23 cellular contexts compared by ENCODE assay signal in the genomic region with DNA sequence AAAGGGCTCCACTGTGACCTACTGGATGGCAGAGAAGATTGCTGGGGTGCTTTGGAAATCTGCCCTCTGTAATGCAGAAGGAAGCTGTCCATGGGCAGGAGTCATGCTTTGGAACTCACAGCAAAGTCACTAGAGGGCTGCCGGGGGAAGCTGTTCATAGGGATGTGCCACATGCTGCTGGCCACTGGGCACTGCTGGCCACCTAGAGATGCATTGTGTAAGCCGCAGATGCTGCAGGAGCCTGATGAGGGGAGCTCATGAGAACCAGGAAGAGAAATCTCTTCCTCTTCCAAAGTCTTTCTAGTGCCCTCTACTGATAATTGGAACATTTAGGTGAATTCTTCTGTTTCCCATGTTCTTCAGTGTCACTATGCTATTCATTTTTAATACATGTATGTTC. TPM values are rescaled to one million over a fixed set of nuclear protein-coding genes. Genes with fewer than 3 reads are reported as not detected.
DNase-seq lines count a peak whose midpoint lies in the region; ATAC-seq and TF ChIP-seq lines count a peak whose summit lies in the region.
"Had no signal": no experiment of that assay in that cellular context is flagged by ENCODE, and none has a peak within 500 bp of the region (broad histone marks: within the 10 kb centered on the region; RNA-seq: fewer than 3 reads in every experiment).

No MANE protein-coding gene starts in this region.

- H3K4me1 ChIP-seq in foreskin keratinocyte, result no peaks in the 10 kb centered on the region
- no peaks in the 10 kb centered on the region for H3K4me1 ChIP-seq in heart right ventricle
- no peaks in the 10 kb centered on the region for H3K4me1 ChIP-seq in effector memory CD4-positive, alpha-beta T cell (ENCODE audit: control insufficient read depth, insufficient read depth, low read length, poor library complexity, severe bottlenecking)
- H3K4me1 ChIP-seq: body of pancreas, colonic mucosa, thyroid gland had no signal

- intact Hi-C loops in heart right ventricle (cut with DNase I), result no loop called here

- ATAC-seq in foreskin keratinocyte (no peak), heart right ventricle (no peak), GM18868 (IDR thresholded peaks at IDR 0.05; ENCODE audit: unreplicated experiment) (no peak)
- ATAC-seq: activated naive CD4-positive, alpha-beta T cell treated with anti-CD3 and anti-CD28 coated beads, Interleukin-2, amount 50 U/mL, for 72 hours; activated T-cell treated with anti-CD3 and anti-CD28 coated beads, Interleukin-2, amount 50 U/mL, for 72 hours; body of pancreas; sciatic nerve had no signal

- H3K36me3 ChIP-seq in heart right ventricle, result no peaks in the 10 kb centered on the region
- no peaks in the 10 kb centered on the region for H3K36me3 ChIP-seq in effector memory CD4-positive, alpha-beta T cell (ENCODE audit: control insufficient read depth, insufficient read depth, low read length)
- H3K36me3 ChIP-seq: colonic mucosa, thyroid gland had no signal

- TF ChIP-seq CTCF in foreskin keratinocyte (conservative IDR thresholded peaks at IDR 0.05) (peak; percentile 9), heart right ventricle (IDR thresholded peaks at IDR 0.05) (no peak)

- H3K9me3 ChIP-seq in heart right ventricle, result no peaks in the 10 kb centered on the region
- H3K9me3 ChIP-seq in effector memory CD4-positive, alpha-beta T cell (ENCODE audit: control insufficient read depth, low read length), result no peaks in the 10 kb centered on the region
- H3K9me3 ChIP-seq: body of pancreas, colonic mucosa, thyroid gland had no signal

- DNase-seq in EH (ENCODE audit: low read depth), result peak; percentile 25
- DNase-seq in HT-29 (ENCODE audit: low spot score), result peak; percentile 29
- DNase-seq in RPMI8226, result peak; percentile 2
- no peak for DNase-seq in foreskin keratinocyte
- DNase-seq in heart right ventricle, result no peak
- no peak for DNase-seq in stimulated activated CD4-positive, alpha-beta T cell treated with anti-CD3 and anti-CD28 coated beads, Interleukin-4, amount 100 ng/mL, for 24 hours
- no peak for DNase-seq in effector memory CD4-positive, alpha-beta T cell
- DNase-seq: activated CD8-positive, alpha-beta memory T cell treated with anti-CD3 and anti-CD28 coated beads for 24 hours; activated T-cell treated with anti-CD3 and anti-CD28 coated beads, Interleukin-2, amount 50 U/mL, for 72 hours; body of pancreas; CD8-positive, alpha-beta memory T cell; colonic mucosa; hypothalamus; naive B cell; NCI-H1092; NCI-H526 treated with DMSO at 0.1 percent for 48 hours; PC-9; stimulated activated naive CD4-positive, alpha-beta T cell treated with Interleukin-2 at 50 U/mL for 16 hours; thyroid gland had no signal

- H3K27ac ChIP-seq in foreskin keratinocyte (no peak overlapping the region), heart right ventricle (no peak overlapping the region)
- H3K27ac ChIP-seq in effector memory CD4-positive, alpha-beta T cell (ENCODE audit: insufficient read depth, low read length, poor library complexity, severe bottlenecking), result no peak overlapping the region
- H3K27ac ChIP-seq: body of pancreas, colonic mucosa, PC-9, SK-N-MC, thyroid gland had no signal

- 60 to 69% methylated on average over 2 of the region's 2 CpGs for WGBS in heart right ventricle, 2 donors

- no peak overlapping the region for H3K4me3 ChIP-seq in heart right ventricle
- no peak overlapping the region for H3K4me3 ChIP-seq in effector memory CD4-positive, alpha-beta T cell (ENCODE audit: insufficient read depth, low read depth, low read length, poor library complexity, severe bottlenecking)
- H3K4me3 ChIP-seq: body of pancreas, colonic mucosa, PC-9, SK-N-MC, thyroid gland had no signal

- H3K27me3 ChIP-seq in foreskin keratinocyte (no peaks in the 10 kb centered on the region), heart right ventricle (peaks cover 0 to 20% (median 0%) of the 10 kb centered on the region in 7 donors)
- H3K27me3 ChIP-seq in effector memory CD4-positive, alpha-beta T cell (replicated peaks; ENCODE audit: control insufficient read depth, insufficient read depth, low read length, poor library complexity, severe bottlenecking), result no peaks in the 10 kb centered on the region
- H3K27me3 ChIP-seq: body of pancreas, colonic mucosa, thyroid gland had no signal

RNA-seq across cellular contexts. Expression of a gene that starts 31.2 kb away (rescaled TPM):
- total RNA-seq in HT-29 (2014; rRNA removed; shearing (Covaris generic)), result 164 and 167 TPM in 2 replicates
- total RNA-seq in foreskin keratinocyte (110 and 114 TPM in 2 replicates), heart right ventricle (100 to 1,000 TPM in 2 of 10 donors, 10 to 100 TPM in 8; 84.1 to 113 (median 92.1) TPM)
- polyA plus RNA-seq in foreskin keratinocyte (148 and 153 TPM in 2 replicates), heart right ventricle (100 to 1,000 TPM in 1 of 2 donors, 10 to 100 TPM in 1; 89.6 to 242 TPM)

RNA-seq across cellular contexts. Expression of a gene that starts 39.8 kb away (rescaled TPM):
- 53.4 and 55.5 TPM in 2 replicates for total RNA-seq in HT-29 (2014; rRNA removed; shearing (Covaris generic))
- total RNA-seq in foreskin keratinocyte (20.4 and 21.9 TPM in 2 replicates), heart right ventricle (10 to 100 TPM; 22.1 to 31.1 (median 24.8) TPM)
- polyA plus RNA-seq in foreskin keratinocyte (17.8 and 20.3 TPM in 2 replicates), heart right ventricle (10 to 100 TPM in 1 of 2 donors, 1 to 10 TPM in 1; 6.9 to 34.1 TPM)

Comparison
In these comparisons a context has a peak if more than half of its experiments do, and no peak if none do; other contexts are left out.
1. DNase-seq: peak in EH (single experiment), HT-29 (single experiment) and RPMI8226 (single experiment); none in foreskin keratinocyte (0 of 2), heart right ventricle (0 of 2), stimulated activated CD4-positive, alpha-beta T cell treated with anti-CD3 and anti-CD28 coated beads, Interleukin-4, amount 100 ng/mL, for 24 hours (single experiment) and effector memory CD4-positive, alpha-beta T cell (0 of 3).